In the genomic region with DNA sequence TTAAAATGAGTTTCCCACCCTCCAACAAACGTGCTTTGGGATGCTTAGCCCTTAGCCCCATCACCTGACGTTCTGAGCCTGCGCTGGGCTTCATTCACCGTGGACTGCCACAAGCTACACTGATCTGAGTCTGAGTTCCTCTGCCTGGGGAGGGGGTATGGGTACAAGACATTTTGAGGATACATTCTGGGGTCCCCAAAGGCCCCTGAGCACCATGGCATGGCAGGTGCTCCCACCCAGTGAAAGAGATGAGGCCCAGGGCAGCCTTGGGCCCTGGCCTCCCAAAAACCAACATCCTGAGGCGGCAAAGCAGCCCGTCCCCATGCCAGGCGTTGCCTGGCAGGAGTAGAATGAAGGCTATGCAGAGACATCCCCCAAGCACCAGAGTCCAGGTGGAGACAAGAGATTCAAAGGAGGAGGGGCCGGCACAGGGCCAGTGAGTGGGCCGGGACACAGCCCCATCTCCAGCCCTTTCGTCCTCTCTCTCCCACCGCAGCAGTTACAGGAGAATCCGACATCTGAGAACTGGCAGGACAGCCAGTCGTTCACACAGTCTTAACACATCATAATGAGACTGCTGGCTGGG, we compare ENCODE assay signal across 10 cellular contexts.
DNase-seq lines count a peak whose midpoint lies in the region; ATAC-seq and TF ChIP-seq lines count a peak whose summit lies in the region.
"Had no signal": no experiment of that assay in that cellular context is flagged by ENCODE, and none has a peak within 500 bp of the region (broad histone marks: within the 10 kb centered on the region; RNA-seq: fewer than 3 reads in every experiment).

No MANE protein-coding gene starts in this region.

- H3K4me3 Mint-ChIP-seq in MCF 10A (ENCODE audit: unreplicated experiment) = peak overlapping the region; percentile 76

- no peaks in the 10 kb centered on the region for H3K27me3 Mint-ChIP-seq in MCF 10A (ENCODE audit: insufficient read depth, unreplicated experiment)

- no peak for TF ChIP-seq POLR2A in suprapubic skin (IDR thresholded peaks at IDR 0.05)

- DNase-seq in PC-3 (no peak), MCF 10A (ENCODE audit: unreplicated experiment) (no peak), suprapubic skin (ENCODE audit: low spot score in 2 of 2) (peak; percentile 50 to 55), RPMI8226 (no peak)
- DNase-seq: DMS79 treated with DMSO at 0.1 percent for 48 hours, Karpas-422, NCI-H524 had no signal

- no peak for TF ChIP-seq CTCF in PC-3 (conservative IDR thresholded peaks at IDR 0.05; ENCODE audit: low read depth, low read length)
- TF ChIP-seq CTCF in MCF 10A (IDR thresholded peaks at IDR 0.05; ENCODE audit: unreplicated experiment) = no peak
- TF ChIP-seq CTCF in suprapubic skin (IDR thresholded peaks at IDR 0.05) = no peak

- peaks cover 78% of the 10 kb centered on the region for H3K79me2 ChIP-seq in PC-3 (ENCODE audit: low read length)

- POLR2A ChIA-PET in PC-3 (lab: Charles Lee; ENCODE audit: unreplicated experiment) = interaction anchor here (1.9 kb wide), 1 partner anchor 75 kb away, joined by 12 read pairs; a partner anchor contains a TSS
- POLR2A ChIA-PET in MCF 10A (lab: Yijun Ruan, JAX) = interaction anchor here (0.6 to 3.7 kb wide), 7 partner anchors 12 to 560 kb away, joined by 3 to 18 read pairs (median 3); no protein-coding TSS in a partner anchor

- no peaks in the 10 kb centered on the region for H3K27me3 ChIP-seq in PC-3 (ENCODE audit: low read length)
- no peaks in the 10 kb centered on the region for H3K27me3 ChIP-seq in suprapubic skin

- peak overlapping the region; percentile 88 for H3K4me2 ChIP-seq in PC-3 (ENCODE audit: low read length)

- peak overlapping the region; percentile 99 for H3K27ac Mint-ChIP-seq in MCF 10A (ENCODE audit: low read depth, unreplicated experiment)

- intact Hi-C loops in PC-3 (cut with micrococcal nuclease) (loop anchor here (2.0 kb wide), 1 partner anchor 74 kb away; a partner anchor contains a TSS), MCF 10A (cut with micrococcal nuclease) (loop anchor here (2.0 kb wide), 2 partner anchors 14 to 150 kb away; no protein-coding TSS in a partner anchor)

- H3K36me3 ChIP-seq in PC-3 (ENCODE audit: low read depth, low read length) (peaks cover 11% of the 10 kb centered on the region; the same call in 1 of the 2 replicates), mesodermal cell (ENCODE audit: control insufficient read depth, insufficient read depth, low read length) (peaks cover 92% of the 10 kb centered on the region), suprapubic skin (peaks cover 25% of the 10 kb centered on the region)

- TF ChIP-seq EP300 in suprapubic skin (IDR thresholded peaks at IDR 0.05) = no peak

- H3K36me3 Mint-ChIP-seq in MCF 10A (ENCODE audit: insufficient read depth, unreplicated experiment) = peaks cover 35% of the 10 kb centered on the region

- H3K9me3 Mint-ChIP-seq in MCF 10A (ENCODE audit: unreplicated experiment) = no peaks in the 10 kb centered on the region

- BruUV-seq in PC-3 (replicated peaks; lab: Mats Ljungman, UMichigan) = no TSS peak
- BruUV-seq in MCF 10A (replicated peaks; lab: Mats Ljungman, UMichigan) = no TSS peak

- 88 to 89% methylated on average over 9 to 12 of the region's 13 CpGs for WGBS in mesodermal cell (ENCODE audit: insufficient coverage in 2 of 2), 2 experiments
- WGBS in suprapubic skin = 68% methylated on average over 9 of the region's 13 CpGs

- peaks cover 27% of the 10 kb centered on the region for H3K4me1 Mint-ChIP-seq in MCF 10A (ENCODE audit: insufficient read depth, unreplicated experiment)

- no peak overlapping the region for H2AFZ ChIP-seq in PC-3 (ENCODE audit: low read length)

- peak overlapping the region; percentile 99 for H3K27ac ChIP-seq in PC-3 (ENCODE audit: low read length)
- H3K27ac ChIP-seq in mesodermal cell (ENCODE audit: low read depth, low read length, severe bottlenecking) = peak overlapping the region; percentile 59
- peak overlapping the region; percentile 93 for H3K27ac ChIP-seq in suprapubic skin

- 0 out of 2 replicates have a peak, but pooled peaks cover 9% of the 10 kb centered on the region for H4K20me1 ChIP-seq in PC-3 (ENCODE audit: low read length)

- peaks cover 6% of the 10 kb centered on the region for H3F3A ChIP-seq in PC-3 (ENCODE audit: low read length, unreplicated experiment)

- H3K4me3 ChIP-seq in PC-3 (ENCODE audit: low read length) (peak overlapping the region; percentile 54), mesodermal cell (ENCODE audit: extremely low read depth, insufficient read depth, low read length, poor library complexity, severe bottlenecking) (no peak overlapping the region), suprapubic skin (no peak overlapping the region)

- CTCF ChIA-PET in PC-3 (lab: Charles Lee) (no interaction called here), MCF 10A (lab: Yijun Ruan, JAX) (interaction anchor here (0.6 to 2.4 kb wide), 4 partner anchors 75 to 234 kb away, joined by 3 to 6 read pairs (median 5); no protein-coding TSS in a partner anchor)

- no peaks in the 10 kb centered on the region for H3K9me2 ChIP-seq in PC-3 (replicated peaks; ENCODE audit: low read length)

- H3K4me1 ChIP-seq in PC-3 (ENCODE audit: insufficient read depth, low read length) (peaks cover 47% of the 10 kb centered on the region), mesodermal cell (ENCODE audit: control insufficient read depth, insufficient read depth, low read length, poor library complexity, severe bottlenecking) (peaks cover 35% of the 10 kb centered on the region), suprapubic skin (peaks cover 56% of the 10 kb centered on the region)

- no peaks in the 10 kb centered on the region for H3K9me3 ChIP-seq in PC-3 (ENCODE audit: low read length)
- H3K9me3 ChIP-seq in mesodermal cell (ENCODE audit: control insufficient read depth, low read length) = no peaks in the 10 kb centered on the region
- H3K9me3 ChIP-seq in suprapubic skin = no peaks in the 10 kb centered on the region

- ATAC-seq in PC-3 = no peak
- no peak for ATAC-seq in HG03520 (IDR thresholded peaks at IDR 0.05; ENCODE audit: unreplicated experiment)
- ATAC-seq in GM18520 (IDR thresholded peaks at IDR 0.05; ENCODE audit: unreplicated experiment) = no peak

- H3K9ac ChIP-seq in PC-3 (ENCODE audit: low read length) = peak overlapping the region; percentile 84

Comparison
In these comparisons a context has a peak if more than half of its experiments do, and no peak if none do; other contexts are left out.
1. DNase-seq: peak in suprapubic skin (2 of 2); none in PC-3 (single experiment), MCF 10A (single experiment) and RPMI8226 (single experiment).
2. Peak in every context shown above with its lines, with median percentiles within 50 percentile points of each other: H3K27ac ChIP-seq.